ENCODE assay signal across 8 cellular contexts in the genomic region with DNA sequence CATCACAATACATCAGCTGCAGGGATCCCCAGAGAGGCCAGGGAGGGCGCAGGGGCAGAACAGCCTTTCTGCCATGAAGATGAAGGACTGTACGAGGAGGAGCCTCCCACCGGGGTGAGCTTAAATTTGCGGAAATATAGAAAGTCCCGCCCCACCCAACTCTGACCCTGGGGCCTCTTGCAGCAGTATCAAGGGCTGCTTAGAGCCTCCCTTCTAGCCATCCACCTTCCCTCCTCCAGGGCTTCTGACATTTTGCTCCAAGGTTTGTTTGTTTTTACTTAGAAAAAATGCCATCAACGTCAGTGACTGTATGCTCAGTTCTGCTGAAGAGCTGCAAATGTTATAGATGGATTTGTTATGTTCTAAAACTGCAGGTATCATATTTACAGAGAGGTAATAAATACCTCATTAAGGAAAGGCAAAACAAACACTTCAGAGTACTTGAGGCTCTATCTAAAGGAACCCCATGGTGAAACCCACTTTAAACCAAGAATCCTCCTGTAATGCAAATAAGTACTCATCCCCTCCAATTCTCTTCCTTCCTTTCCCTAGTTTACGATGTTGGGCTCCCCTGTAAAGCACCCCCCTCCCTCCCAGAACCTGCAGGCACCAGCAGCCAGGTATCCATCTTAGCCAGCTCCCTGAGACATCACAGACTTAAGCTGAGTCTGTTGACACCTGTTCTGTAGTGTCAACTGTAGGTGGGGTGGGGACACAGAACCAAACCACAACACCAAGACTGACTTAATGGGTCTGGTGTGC. TPM values are rescaled to one million over a fixed set of nuclear protein-coding genes. Genes with fewer than 3 reads are reported as not detected.
DNase-seq lines count a peak whose midpoint lies in the region; ATAC-seq and TF ChIP-seq lines count a peak whose summit lies in the region.

No MANE protein-coding gene starts in this region.

- WGBS in esophagus squamous epithelium, 2 donors, result 39 to 65% methylated on average over 3 of the region's 7 CpGs

- TF ChIP-seq CTCF in esophagus squamous epithelium (IDR thresholded peaks at IDR 0.05), result no peak

- ATAC-seq in HG02763 (IDR thresholded peaks at IDR 0.05; ENCODE audit: unreplicated experiment), result peak; percentile 49
- ATAC-seq in natural killer cell treated with Interleukin-12 subunit alpha and Interleukin-12 subunit beta and Interleukin-15 and Interleukin-18, amount 100 ng/mL, for 72 hours, result peak; percentile 61 to 78

- peaks cover 76% of the 10 kb centered on the region for H3K36me3 Mint-ChIP-seq in activated T-helper 2 cell treated with anti-CD3 and anti-CD28 coated beads, Interferon-gamma antibody, Interleukin-2, Interleukin-4, amounts not matched to agents 10 μg/mL and 5 μg/mL and 100 μg/mL, durations not matched to agents 14 hours and 24 hours and 36 hours (ENCODE audit: low read depth)
- peaks cover 5% of the 10 kb centered on the region for H3K36me3 Mint-ChIP-seq in natural killer cell treated with Interleukin-12 subunit alpha and Interleukin-12 subunit beta and Interleukin-15 and Interleukin-18, amount 100 ng/mL, for 72 hours

- H3K36me3 ChIP-seq in esophagus squamous epithelium, result no peaks in the 10 kb centered on the region

- peak overlapping the region in 2 of 4 donors; percentile 11 to 42 for H3K27ac ChIP-seq in esophagus squamous epithelium

- intact Hi-C loops in activated T-helper 2 cell treated with anti-CD3 and anti-CD28 coated beads, Interferon-gamma antibody, Interleukin-2, Interleukin-4, amounts not matched to agents 10 μg/mL and 5 μg/mL and 100 μg/mL, durations not matched to agents 14 hours and 24 hours and 36 hours (cut with micrococcal nuclease), result loop anchor here (1.0 to 2.0 kb wide), 2 partner anchors 28 to 38 kb away; no protein-coding TSS in a partner anchor
- intact Hi-C loops in esophagus squamous epithelium (cut with DNase I), result no loop called here

- H3K9me3 ChIP-seq in esophagus squamous epithelium, result no peaks in the 10 kb centered on the region

- H3K27me3 Mint-ChIP-seq in activated T-helper 2 cell treated with anti-CD3 and anti-CD28 coated beads, Interferon-gamma antibody, Interleukin-2, Interleukin-4, amounts not matched to agents 10 μg/mL and 5 μg/mL and 100 μg/mL, durations not matched to agents 14 hours and 24 hours and 36 hours (ENCODE audit: low read depth), result no peaks in the 10 kb centered on the region
- no peaks in the 10 kb centered on the region for H3K27me3 Mint-ChIP-seq in natural killer cell treated with Interleukin-12 subunit alpha and Interleukin-12 subunit beta and Interleukin-15 and Interleukin-18, amount 100 ng/mL, for 72 hours

- H3K9me3 Mint-ChIP-seq in activated T-helper 2 cell treated with anti-CD3 and anti-CD28 coated beads, Interferon-gamma antibody, Interleukin-2, Interleukin-4, amounts not matched to agents 10 μg/mL and 5 μg/mL and 100 μg/mL, durations not matched to agents 14 hours and 24 hours and 36 hours, result no peaks in the 10 kb centered on the region
- no peaks in the 10 kb centered on the region for H3K9me3 Mint-ChIP-seq in natural killer cell treated with Interleukin-12 subunit alpha and Interleukin-12 subunit beta and Interleukin-15 and Interleukin-18, amount 100 ng/mL, for 72 hours

- no peak for TF ChIP-seq POLR2A in esophagus squamous epithelium (IDR thresholded peaks at IDR 0.05)

- H3K27me3 ChIP-seq in esophagus squamous epithelium, result no peaks in the 10 kb centered on the region

- peaks cover 0 to 47% (median 18%) of the 10 kb centered on the region in 3 donors for H3K4me1 ChIP-seq in esophagus squamous epithelium

- H3K4me1 Mint-ChIP-seq in activated T-helper 2 cell treated with anti-CD3 and anti-CD28 coated beads, Interferon-gamma antibody, Interleukin-2, Interleukin-4, amounts not matched to agents 10 μg/mL and 5 μg/mL and 100 μg/mL, durations not matched to agents 14 hours and 24 hours and 36 hours (ENCODE audit: low read depth), result peaks cover 61% of the 10 kb centered on the region
- peaks cover 54 to 56% of the 10 kb centered on the region in 2 donors for H3K4me1 Mint-ChIP-seq in natural killer cell treated with Interleukin-12 subunit alpha and Interleukin-12 subunit beta and Interleukin-15 and Interleukin-18, amount 100 ng/mL, for 72 hours (ENCODE audit: low read depth in 2 of 2)

- H3K27ac Mint-ChIP-seq in activated T-helper 2 cell treated with anti-CD3 and anti-CD28 coated beads, Interferon-gamma antibody, Interleukin-2, Interleukin-4, amounts not matched to agents 10 μg/mL and 5 μg/mL and 100 μg/mL, durations not matched to agents 14 hours and 24 hours and 36 hours, result peak overlapping the region; percentile 59
- peak overlapping the region; percentile 72 to 91 for H3K27ac Mint-ChIP-seq in natural killer cell treated with Interleukin-12 subunit alpha and Interleukin-12 subunit beta and Interleukin-15 and Interleukin-18, amount 100 ng/mL, for 72 hours

- no peak overlapping the region for H3K4me3 ChIP-seq in esophagus squamous epithelium

- peak overlapping the region; percentile 37 for H3K4me3 Mint-ChIP-seq in activated T-helper 2 cell treated with anti-CD3 and anti-CD28 coated beads, Interferon-gamma antibody, Interleukin-2, Interleukin-4, amounts not matched to agents 10 μg/mL and 5 μg/mL and 100 μg/mL, durations not matched to agents 14 hours and 24 hours and 36 hours (ENCODE audit: low read depth)
- H3K4me3 Mint-ChIP-seq in natural killer cell treated with Interleukin-12 subunit alpha and Interleukin-12 subunit beta and Interleukin-15 and Interleukin-18, amount 100 ng/mL, for 72 hours, result peak overlapping the region; percentile 55

- DNase-seq in activated gamma-delta T cell treated with Interleukin-2 at 50 U/mL for 16 hours (peak; percentile 14), activated gamma-delta T cell (lab: John Stamatoyannopoulos, UW) (no peak), NCI-H187 (lab: John Stamatoyannopoulos, UW) (peak; percentile 63 to 78), esophagus squamous epithelium (lab: John Stamatoyannopoulos, UW) (no peak), retina (no peak)
- peak; percentile 38 for DNase-seq in activated T-helper 2 cell treated with anti-CD3 and anti-CD28 coated beads, Interferon-gamma antibody, Interleukin-2, Interleukin-4, amounts not matched to agents 10 μg/mL and 5 μg/mL and 100 μg/mL, durations not matched to agents 14 hours and 24 hours and 36 hours (ENCODE audit: low spot score)
- DNase-seq in natural killer cell treated with Interleukin-12 subunit alpha and Interleukin-12 subunit beta and Interleukin-15 and Interleukin-18, amount 100 ng/mL, for 72 hours (ENCODE audit: low spot score), result no peak

RNA-seq across cellular contexts. Expression of a gene that starts 30.5 kb away (rescaled TPM):
- total RNA-seq in activated T-helper 2 cell treated with anti-CD3 and anti-CD28 coated beads, Interferon-gamma antibody, Interleukin-2, Interleukin-4, amounts not matched to agents 10 μg/mL and 5 μg/mL and 100 μg/mL, durations not matched to agents 14 hours and 24 hours and 36 hours, result 90.4 and 93.7 TPM in 2 replicates
- total RNA-seq in natural killer cell treated with Interleukin-12 subunit alpha and Interleukin-12 subunit beta and Interleukin-15 and Interleukin-18, amount 100 ng/mL, for 72 hours, result 100 to 1,000 TPM; 194 to 201 TPM
- total RNA-seq in esophagus squamous epithelium, result 10 to 100 TPM in 2 of 4 donors, 1 to 10 TPM in 2; 5.0 to 22.7 (median 12.4) TPM

Comparison
In these comparisons a context has a peak if more than half of its experiments do, and no peak if none do; other contexts are left out.
1. DNase-seq: peak in activated gamma-delta T cell treated with Interleukin-2 at 50 U/mL for 16 hours (single experiment), NCI-H187 (2 of 2) and activated T-helper 2 cell treated with anti-CD3 and anti-CD28 coated beads, Interferon-gamma antibody, Interleukin-2, Interleukin-4, amounts not matched to agents 10 μg/mL and 5 μg/mL and 100 μg/mL, durations not matched to agents 14 hours and 24 hours and 36 hours (single experiment); none in activated gamma-delta T cell (single experiment), natural killer cell treated with Interleukin-12 subunit alpha and Interleukin-12 subunit beta and Interleukin-15 and Interleukin-18, amount 100 ng/mL, for 72 hours (single experiment), esophagus squamous epithelium (single experiment) and retina (single experiment).